ENCODE assay signal across 28 cellular contexts in genomic region chr2:55949613-55950012, GRCh38. TPM values are rescaled to one million over a fixed set of nuclear protein-coding genes. Genes with fewer than 3 reads are reported as not detected.
DNase-seq lines count a peak whose midpoint lies in the region; ATAC-seq, FAIRE-seq and TF ChIP-seq lines count a peak whose summit lies in the region.
"Had no signal": no experiment of that assay in that cellular context is flagged by ENCODE, and none has a peak within 500 bp of the region (broad histone marks: within the 10 kb centered on the region; RNA-seq: fewer than 3 reads in every experiment).

No MANE protein-coding gene starts in this region.

- no peak overlapping the region for H2AFZ ChIP-seq in DND-41 (ENCODE audit: low read depth, low read length)

- no peaks in the 10 kb centered on the region for H3K79me2 ChIP-seq in DND-41 (ENCODE audit: insufficient read depth, low read length)

- no peak for FAIRE-seq in bronchial epithelial cell (lab: Jason Lieb, UNC)
- FAIRE-seq: GM12878 had no signal

- H3K27me3 ChIP-seq in DND-41 (ENCODE audit: insufficient read depth, low read length, poor library complexity) (no peaks in the 10 kb centered on the region), bronchial epithelial cell (ENCODE audit: control insufficient read depth, insufficient read depth, low read length) (no peaks in the 10 kb centered on the region)
- H3K27me3 ChIP-seq: SJSA1 had no signal

- H3K9me3 ChIP-seq in DND-41 (ENCODE audit: insufficient read depth, low read length, severe bottlenecking), result no peaks in the 10 kb centered on the region
- H3K9me3 ChIP-seq: Caco-2, SJSA1 had no signal

- no peaks in the 10 kb centered on the region for H4K20me1 ChIP-seq in DND-41 (ENCODE audit: insufficient read depth, low read length)

- H3K4me3 ChIP-seq in DND-41 (ENCODE audit: low read depth in 1 of 2, low read length in 2 of 2) (no peak overlapping the region), HFF-Myc (replicated peaks; ENCODE audit: low read depth, low read length) (no peak overlapping the region), bronchial epithelial cell (ENCODE audit: low read depth, low read length) (no peak overlapping the region)
- H3K4me3 ChIP-seq: GM12878, SJSA1 had no signal

- H3K4me2 ChIP-seq in DND-41 (ENCODE audit: insufficient read depth, low read length), result no peak overlapping the region

- ATAC-seq in DND-41 (ENCODE audit: insufficient read depth, low read depth), result peak; percentile 58; the same call in 1 of the 3 replicates
- ATAC-seq: CD8-positive, alpha-beta T cell; GM12878; HCT116 had no signal

- TF ChIP-seq CTCF in DND-41 (IDR thresholded peaks at IDR 0.05; ENCODE audit: borderline replicate concordance, extremely low read depth, low read length, poor library complexity, severe bottlenecking) (no peak), HFF-Myc (IDR thresholded peaks at IDR 0.05; ENCODE audit: low read depth, low read length, missing control alignments) (no peak), bronchial epithelial cell (IDR thresholded peaks at IDR 0.05; ENCODE audit: insufficient read depth, low read length, severe bottlenecking) (no peak)

- DNase-seq in DND-41 (no peak), HFF-Myc (ENCODE audit: extremely low read depth, low read depth) (peak; percentile 21), NCI-H526 (lab: John Stamatoyannopoulos, UW) (peak; percentile 27 to 32), bronchial epithelial cell (ENCODE audit: low read depth) (peak; percentile 50), NCI-H345 (lab: John Stamatoyannopoulos, UW) (no peak), NCI-H1092 (lab: John Stamatoyannopoulos, UW) (no peak), NCI-H748 treated with DMSO at 0.1 percent for 48 hours (lab: John Stamatoyannopoulos, UW) (no peak), HK-2 (ENCODE audit: unreplicated experiment) (no peak)
- DNase-seq: Caco-2; CD8-positive, alpha-beta T cell; EL; GDM1; KG1; NCI-H1048; NCI-H1436; NCI-H187; NCI-H2081 treated with DMSO at 0.1 percent for 48 hours; NCI-H446 treated with DMSO at 0.1 percent for 48 hours; NCI-H774; OCI-M1; Right ventricle myocardium superior; RPMI8226; T-helper 2 cell had no signal

- H3K36me3 ChIP-seq in DND-41 (ENCODE audit: insufficient read depth, low read length), result no peaks in the 10 kb centered on the region
- no peaks in the 10 kb centered on the region for H3K36me3 ChIP-seq in bronchial epithelial cell (ENCODE audit: control insufficient read depth, insufficient read depth, low read length)
- H3K36me3 ChIP-seq: SJSA1 had no signal

- no peaks in the 10 kb centered on the region for H3K4me1 ChIP-seq in DND-41 (ENCODE audit: insufficient read depth, low read length)

- no peak overlapping the region for H3K27ac ChIP-seq in DND-41 (ENCODE audit: low read length)
- H3K27ac ChIP-seq: C4-2B, SJSA1 had no signal

- H3K9ac ChIP-seq in DND-41 (ENCODE audit: low read depth, low read length), result no peak overlapping the region

RNA-seq across cellular contexts. Expression of gene EFEMP1, which starts 26.0 kb away (rescaled TPM):
- total RNA-seq in bronchial epithelial cell, result 113 and 227 TPM in 2 replicates
- total RNA-seq: B cell; Caco-2; CD8-positive, alpha-beta T cell had no signal

Comparison
In these comparisons a context has a peak if more than half of its experiments do, and no peak if none do; other contexts are left out.
1. DNase-seq: peak in HFF-Myc (single experiment), NCI-H526 (2 of 2) and bronchial epithelial cell (single experiment); none in DND-41 (single experiment), NCI-H345 (single experiment), NCI-H1092 (single experiment), NCI-H748 treated with DMSO at 0.1 percent for 48 hours (single experiment) and HK-2 (single experiment).